Comparison of ENCODE assay signal across 11 cellular contexts in genomic region chr3:186152889-186153292, GRCh38. TPM values are rescaled to one million over a fixed set of nuclear protein-coding genes. Genes with fewer than 3 reads are reported as not detected.
DNase-seq lines count a peak whose midpoint lies in the region; ATAC-seq and TF ChIP-seq lines count a peak whose summit lies in the region.
"Had no signal": no experiment of that assay in that cellular context is flagged by ENCODE, and none has a peak within 500 bp of the region (broad histone marks: within the 10 kb centered on the region; RNA-seq: fewer than 3 reads in every experiment).

No MANE protein-coding gene starts in this region.

- intact Hi-C loops in activated B cell treated with CpG ODN at 0.5 μM for 24 hours (cut with micrococcal nuclease) = loop anchor here (1.0 to 5.0 kb wide), 5 partner anchors 31 to 381 kb away; partner anchors contain the start of genes ETV5 and TRA2B

- H3K4me1 Mint-ChIP-seq in activated B cell treated with CpG ODN at 0.5 μM for 24 hours (peaks cover 30% of the 10 kb centered on the region), endodermal cell (no peaks in the 10 kb centered on the region)

- H3K9ac ChIP-seq in endodermal cell (ENCODE audit: extremely low read depth, low read length, poor library complexity, severe bottlenecking) = no peak overlapping the region

- H3K36me3 Mint-ChIP-seq in activated B cell treated with CpG ODN at 0.5 μM for 24 hours (ENCODE audit: low read depth) = no peaks in the 10 kb centered on the region
- H3K36me3 Mint-ChIP-seq in endodermal cell (ENCODE audit: low read depth) = no peaks in the 10 kb centered on the region

- POLR2A ChIA-PET in activated B cell treated with CpG ODN at 0.5 μM for 24 hours (lab: Charles Lee) = interaction anchor here (0.7 to 1.9 kb wide), 6 partner anchors 32 to 631 kb away, joined by 3 to 15 read pairs (median 6); partner anchors contain the start of genes DNAJB11, EIF4A2 and ETV5

- H3K4me1 ChIP-seq in endodermal cell (ENCODE audit: control insufficient read depth, insufficient read depth, low read length) = no peaks in the 10 kb centered on the region
- H3K4me1 ChIP-seq: psoas muscle had no signal

- DNase-seq in GM06990 (ENCODE audit: extremely low read depth, insufficient read length) (peak; percentile 74), activated B cell treated with CpG ODN at 0.5 μM for 24 hours (no peak), kidney glomerular epithelial cell (lab: John Stamatoyannopoulos, UW) (no peak), H4 (ENCODE audit: low spot score) (no peak), NCI-H1048 (lab: John Stamatoyannopoulos, UW) (no peak), endodermal cell (no peak)
- DNase-seq: psoas muscle had no signal

- H3K9me3 ChIP-seq in endodermal cell (ENCODE audit: control insufficient read depth, low read length) = no peaks in the 10 kb centered on the region
- H3K9me3 ChIP-seq: psoas muscle had no signal

- H3K36me3 ChIP-seq in GM06990 (ENCODE audit: control insufficient read depth, insufficient read depth, low read length) = no peaks in the 10 kb centered on the region
- no peaks in the 10 kb centered on the region for H3K36me3 ChIP-seq in endodermal cell (ENCODE audit: control insufficient read depth, insufficient read depth, low read length)

- H3K27ac ChIP-seq in endodermal cell (ENCODE audit: low read depth, low read length) = no peak overlapping the region
- H3K27ac ChIP-seq: epithelial cell of prostate, psoas muscle had no signal

- H3K4me3 ChIP-seq in GM06990 (replicated peaks; ENCODE audit: low read depth, low read length) (no peak overlapping the region), endodermal cell (ENCODE audit: low read length) (no peak overlapping the region)
- H3K4me3 ChIP-seq: K562, psoas muscle had no signal

- H3K27me3 ChIP-seq in GM06990 (replicated peaks; ENCODE audit: control insufficient read depth, insufficient read depth, low read length) (no peaks in the 10 kb centered on the region), endodermal cell (ENCODE audit: control insufficient read depth, insufficient read depth, low read length, poor library complexity, severe bottlenecking) (peaks cover 11% of the 10 kb centered on the region)

- H3K4me3 Mint-ChIP-seq in activated B cell treated with CpG ODN at 0.5 μM for 24 hours (peak overlapping the region; percentile 67), endodermal cell (no peak overlapping the region)

- 92 to 97% methylated on average over 8 to 9 of the region's 9 CpGs for WGBS in endodermal cell (ENCODE audit: insufficient coverage in 1 of 2, insufficient read length in 1 of 2), 2 experiments

- CTCF ChIA-PET in activated B cell treated with CpG ODN at 0.5 μM for 24 hours (lab: Charles Lee) = interaction anchor here (1.0 to 1.2 kb wide), 2 partner anchors 43 to 381 kb away, joined by 3 read pairs; no protein-coding TSS in a partner anchor

- H3K27ac Mint-ChIP-seq in activated B cell treated with CpG ODN at 0.5 μM for 24 hours = peak overlapping the region; percentile 87
- H3K27ac Mint-ChIP-seq in endodermal cell = no peak overlapping the region

- peak; percentile 79 for ATAC-seq in GM19463 (IDR thresholded peaks at IDR 0.05; ENCODE audit: unreplicated experiment)
- ATAC-seq in HG03175 (IDR thresholded peaks at IDR 0.05; ENCODE audit: unreplicated experiment) = peak; percentile 96
- ATAC-seq in activated B cell treated with CpG ODN at 0.5 μM for 24 hours (ENCODE audit: low read depth) = peak; percentile 92
- ATAC-seq: K562, psoas muscle had no signal

- H3K9me3 Mint-ChIP-seq in activated B cell treated with CpG ODN at 0.5 μM for 24 hours = no peaks in the 10 kb centered on the region
- no peaks in the 10 kb centered on the region for H3K9me3 Mint-ChIP-seq in endodermal cell

- H3K27me3 Mint-ChIP-seq in activated B cell treated with CpG ODN at 0.5 μM for 24 hours = no peaks in the 10 kb centered on the region
- peaks cover 44% of the 10 kb centered on the region for H3K27me3 Mint-ChIP-seq in endodermal cell (ENCODE audit: insufficient read depth)

- TF ChIP-seq CTCF in GM06990 (IDR thresholded peaks at IDR 0.05; ENCODE audit: insufficient read depth, low read length, poor library complexity, severe bottlenecking) = no peak
- TF ChIP-seq CTCF in activated B cell treated with CpG ODN at 0.5 μM for 24 hours (IDR thresholded peaks at IDR 0.05) = no peak
- no peak for TF ChIP-seq CTCF in endodermal cell (conservative IDR thresholded peaks at IDR 0.05)

RNA-seq across cellular contexts. Expression of gene ETV5, which starts 44.0 kb away (rescaled TPM):
- 0.49 and 0.89 TPM in 2 replicates for total RNA-seq in activated B cell treated with CpG ODN at 0.5 μM for 24 hours
- 56.7 and 73.9 TPM in 2 replicates for total RNA-seq in H4 (2014; rRNA removed; shearing (Covaris generic))
- 10 to 100 TPM; 56.4 to 84.1 TPM for total RNA-seq in endodermal cell
- 35.3 TPM for polyA plus RNA-seq in endodermal cell (2013, experiment 1 of 2)
- polyA plus RNA-seq in endodermal cell (2013, experiment 2 of 2) = 36.0 TPM

Comparison
In these comparisons a context has a peak if more than half of its experiments do, and no peak if none do; other contexts are left out.
1. RNA of gene ETV5, which starts 44.0 kb away (total RNA-seq): 56.4 to 84.1 TPM in endodermal cell and 56.7 to 73.9 TPM in H4; 0.49 to 0.89 TPM in activated B cell treated with CpG ODN at 0.5 μM for 24 hours; every median in the first group is over 10 times any median in the second.
2. Peak in every context shown above with its lines, with median percentiles within 50 percentile points of each other: ATAC-seq.